Comparison of ENCODE assay signal across 34 cellular contexts in genomic region chr16:20309786-20310185, GRCh38. TPM values are rescaled to one million over a fixed set of nuclear protein-coding genes. Genes with fewer than 3 reads are reported as not detected.
"Had no signal": no experiment of that assay in that cellular context is flagged by ENCODE, and none has a peak within 500 bp of the region (broad histone marks: within the 10 kb centered on the region; RNA-seq: fewer than 3 reads in every experiment).

No MANE protein-coding gene starts in this region.

- ATAC-seq: effector memory CD8-positive, alpha-beta T cell; esophagus mucosa; gastrocnemius medialis; heart right ventricle; left cardiac atrium; left lung; left ventricle myocardium superior; lower lobe of right lung; mucosa of descending colon had no signal

- H3K27me3 ChIP-seq: colonic mucosa, gastrocnemius medialis had no signal

- FAIRE-seq: endometrium, islet of Langerhans, keratinocyte had no signal

- DNase-seq: colonic mucosa; cortex of kidney; effector CD8-positive, alpha-beta T cell; effector memory CD8-positive, alpha-beta T cell; endodermal cell; erythroblast; esophagus squamous epithelium; foreskin fibroblast; foreskin melanocyte; gastrocnemius medialis; glutamatergic neuron; head of caudate nucleus; heart right ventricle; hippocampal formation; left cardiac atrium; left lung; left ventricle myocardium superior; lower lobe of right lung; mesenchymal stem cell; mucosa of descending colon; naive B cell had no signal

- H3K36me3 ChIP-seq: colonic mucosa, esophagus squamous epithelium, gastrocnemius medialis, heart right ventricle, left lung, lower lobe of right lung had no signal

- H3K27ac ChIP-seq: colonic mucosa, epithelial cell of prostate, esophagus squamous epithelium, gastrocnemius medialis, heart right ventricle, left lung, lower lobe of right lung had no signal

- H3K4me3 ChIP-seq: colonic mucosa, esophagus squamous epithelium, gastrocnemius medialis, heart right ventricle, left lung, lower lobe of right lung, mucosa of descending colon had no signal

RNA-seq across cellular contexts. Expression of gene GP2, which starts 17.5 kb away (rescaled TPM):
- total RNA-seq: dermis microvascular lymphatic vessel endothelial cell, endodermal cell, esophagus mucosa, esophagus squamous epithelium, gastrocnemius medialis, glomerular endothelial cell, kidney epithelial cell, left cardiac atrium, left lung, left ventricle myocardium superior, lung microvascular endothelial cell, mesothelial cell of epicardium, myocyte had no signal

RNA-seq across cellular contexts. Expression of gene UMOD, which starts 42.7 kb away (rescaled TPM):
- total RNA-seq: colonic mucosa, dermis microvascular lymphatic vessel endothelial cell, endodermal cell, esophagus mucosa, esophagus squamous epithelium, gastrocnemius medialis, glomerular endothelial cell, heart right ventricle, kidney epithelial cell, left cardiac atrium, left lung, left ventricle myocardium superior, lower leg skin, lower lobe of right lung, lung microvascular endothelial cell, mesenteric fat pad, mesothelial cell of epicardium, mucosa of descending colon, myocyte had no signal
